11 cellular contexts compared by ENCODE assay signal in genomic region chr1:162676087-162676486, GRCh38. TPM values are rescaled to one million over a fixed set of nuclear protein-coding genes. Genes with fewer than 3 reads are reported as not detected.
DNase-seq lines count a peak whose midpoint lies in the region; ATAC-seq and TF ChIP-seq lines count a peak whose summit lies in the region.
"Had no signal": no experiment of that assay in that cellular context is flagged by ENCODE, and none has a peak within 500 bp of the region (broad histone marks: within the 10 kb centered on the region; RNA-seq: fewer than 3 reads in every experiment).

No MANE protein-coding gene starts in this region.

- H3K36me3 Mint-ChIP-seq in activated CD4-positive, alpha-beta T cell treated with anti-CD3 and anti-CD28 coated beads, Interleukin-2, amount 10 ng/mL, durations not matched to agents 7 days and 5 days (ENCODE audit: low read depth): no peaks in the 10 kb centered on the region
- no peaks in the 10 kb centered on the region for H3K36me3 Mint-ChIP-seq in T-cell

- H3K27ac Mint-ChIP-seq in activated CD4-positive, alpha-beta T cell treated with anti-CD3 and anti-CD28 coated beads, Interleukin-2, amount 10 ng/mL, durations not matched to agents 7 days and 5 days: no peak overlapping the region
- H3K27ac Mint-ChIP-seq in T-cell: no peak overlapping the region
- H3K27ac Mint-ChIP-seq: activated naive CD8-positive, alpha-beta T cell treated with anti-CD3 and anti-CD28 coated beads, Interleukin-2, amount 50 U/mL, for 24 hours had no signal

- no peaks in the 10 kb centered on the region for H3K9me3 ChIP-seq in mucosa of descending colon
- H3K9me3 ChIP-seq: lower lobe of right lung had no signal

- ATAC-seq in Right ventricle myocardium superior (ENCODE audit: poor library complexity): peak; percentile 20
- ATAC-seq in Right ventricle myocardium inferior: no peak
- peak; percentile 51 for ATAC-seq in mucosa of descending colon
- ATAC-seq in GM19467 (IDR thresholded peaks at IDR 0.05; ENCODE audit: unreplicated experiment): no peak
- no peak for ATAC-seq in T-cell (replicated peaks in 1 of 4)
- ATAC-seq: activated naive CD8-positive, alpha-beta T cell treated with anti-CD3 and anti-CD28 coated beads, Interleukin-2, amount 50 U/mL, for 24 hours; lower lobe of right lung had no signal

- H3K4me1 Mint-ChIP-seq in activated CD4-positive, alpha-beta T cell treated with anti-CD3 and anti-CD28 coated beads, Interleukin-2, amount 10 ng/mL, durations not matched to agents 7 days and 5 days: no peaks in the 10 kb centered on the region
- no peaks in the 10 kb centered on the region for H3K4me1 Mint-ChIP-seq in T-cell
- H3K4me1 Mint-ChIP-seq: activated naive CD8-positive, alpha-beta T cell treated with anti-CD3 and anti-CD28 coated beads, Interleukin-2, amount 50 U/mL, for 24 hours had no signal

- H3K9me3 Mint-ChIP-seq in activated CD4-positive, alpha-beta T cell treated with anti-CD3 and anti-CD28 coated beads, Interleukin-2, amount 10 ng/mL, durations not matched to agents 7 days and 5 days: no peaks in the 10 kb centered on the region
- no peaks in the 10 kb centered on the region for H3K9me3 Mint-ChIP-seq in T-cell
- H3K9me3 Mint-ChIP-seq: activated naive CD8-positive, alpha-beta T cell treated with anti-CD3 and anti-CD28 coated beads, Interleukin-2, amount 50 U/mL, for 24 hours had no signal

- TF ChIP-seq CTCF in mucosa of descending colon (IDR thresholded peaks at IDR 0.05): no peak

- H3K4me3 ChIP-seq in mucosa of descending colon: no peak overlapping the region
- H3K4me3 ChIP-seq: lower lobe of right lung had no signal

- POLR2A ChIA-PET in activated CD4-positive, alpha-beta T cell treated with anti-CD3 and anti-CD28 coated beads, Interleukin-2, amount 10 ng/mL, durations not matched to agents 7 days and 5 days (lab: Charles Lee): no interaction called here
- POLR2A ChIA-PET in T-cell (lab: Charles Lee): interaction anchor here in 1 of 2 donors (0.6 kb wide), 1 partner anchor 551 kb away, joined by 4 read pairs; no protein-coding TSS in a partner anchor

- H3K27me3 Mint-ChIP-seq in activated CD4-positive, alpha-beta T cell treated with anti-CD3 and anti-CD28 coated beads, Interleukin-2, amount 10 ng/mL, durations not matched to agents 7 days and 5 days: no peaks in the 10 kb centered on the region
- no peaks in the 10 kb centered on the region for H3K27me3 Mint-ChIP-seq in T-cell
- H3K27me3 Mint-ChIP-seq: activated naive CD8-positive, alpha-beta T cell treated with anti-CD3 and anti-CD28 coated beads, Interleukin-2, amount 50 U/mL, for 24 hours had no signal

- CTCF ChIA-PET in activated CD4-positive, alpha-beta T cell treated with anti-CD3 and anti-CD28 coated beads, Interleukin-2, amount 10 ng/mL, durations not matched to agents 7 days and 5 days (lab: Charles Lee): no interaction called here
- CTCF ChIA-PET in T-cell (lab: Charles Lee): no interaction called here

- DNase-seq in Right ventricle myocardium superior (no peak), Right ventricle myocardium inferior (ENCODE audit: missing footprints) (no peak), dermis blood vessel endothelial cell (peak; percentile 66), mucosa of descending colon (no peak), activated gamma-delta T cell (lab: John Stamatoyannopoulos, UW) (no peak), T-cell (no peak)
- DNase-seq in activated CD4-positive, alpha-beta T cell treated with anti-CD3 and anti-CD28 coated beads, Interleukin-2, amount 10 ng/mL, durations not matched to agents 7 days and 5 days: no peak
- DNase-seq: activated naive CD8-positive, alpha-beta T cell treated with anti-CD3 and anti-CD28 coated beads, Interleukin-2, amount 50 U/mL, for 24 hours; lower lobe of right lung; NCI-H69 had no signal

- no peaks in the 10 kb centered on the region for H3K4me1 ChIP-seq in mucosa of descending colon (ENCODE audit: low read depth)

- intact Hi-C loops in Right ventricle myocardium superior (cut with DNase I): no loop called here
- intact Hi-C loops in Right ventricle myocardium inferior (cut with DNase I): no loop called here
- intact Hi-C loops in mucosa of descending colon (cut with DNase I, micrococcal nuclease): no loop called here

- H3K36me3 ChIP-seq in mucosa of descending colon (ENCODE audit: low read depth): no peaks in the 10 kb centered on the region
- H3K36me3 ChIP-seq: lower lobe of right lung had no signal

- H3K4me3 Mint-ChIP-seq in activated CD4-positive, alpha-beta T cell treated with anti-CD3 and anti-CD28 coated beads, Interleukin-2, amount 10 ng/mL, durations not matched to agents 7 days and 5 days: no peak overlapping the region
- H3K4me3 Mint-ChIP-seq in T-cell: no peak overlapping the region
- H3K4me3 Mint-ChIP-seq: activated naive CD8-positive, alpha-beta T cell treated with anti-CD3 and anti-CD28 coated beads, Interleukin-2, amount 50 U/mL, for 24 hours had no signal

RNA-seq across cellular contexts. Expression of gene DDR2, which starts 43.8 kb away (rescaled TPM):
- total RNA-seq in Right ventricle myocardium superior: 36.6 TPM
- 34.4 TPM for total RNA-seq in Right ventricle myocardium inferior
- 6.5 and 11.1 TPM in 2 replicates for total RNA-seq in dermis blood vessel endothelial cell
- total RNA-seq in mucosa of descending colon: 100 to 1,000 TPM in 1 of 3 donors, 10 to 100 TPM in 2; 13.3 to 203 (median 28.0) TPM
- total RNA-seq in activated CD4-positive, alpha-beta T cell treated with anti-CD3 and anti-CD28 coated beads, Interleukin-2, amount 10 ng/mL, durations not matched to agents 7 days and 5 days: under 1 TPM; 0.02 to 0.35 TPM
- under 1 TPM; 0.28 to 0.67 (median 0.59) TPM for total RNA-seq in T-cell

Comparison
In these comparisons a context has a peak if more than half of its experiments do, and no peak if none do; other contexts are left out.
1. ATAC-seq: peak in Right ventricle myocardium superior (single experiment) and mucosa of descending colon (single experiment); none in Right ventricle myocardium inferior (single experiment), GM19467 (single experiment) and T-cell (0 of 4).